In genomic region chr4:113907559-113907958, GRCh38 we compare ENCODE assay signal across 27 cellular contexts.
"Had no signal": no experiment of that assay in that cellular context is flagged by ENCODE, and none has a peak within 500 bp of the region (broad histone marks: within the 10 kb centered on the region; RNA-seq: fewer than 3 reads in every experiment).

No MANE protein-coding gene starts in this region.

- H3K27me3 Mint-ChIP-seq: progenitor cell of endocrine pancreas; stimulated activated naive CD8-positive, alpha-beta T cell treated with anti-CD3 and anti-CD28 coated beads, Interleukin-15, Interleukin-2, amounts not matched to agents 100 ng/mL and 50 ng/mL, for 24 hours had no signal

- DNase-seq: occipital lobe; ovary; posterior cingulate gyrus; psoas muscle; right cardiac atrium; right lobe of liver; sigmoid colon; small intestine; stimulated activated CD4-positive, alpha-beta T cell treated with anti-CD3 and anti-CD28 coated beads, Interleukin-15, amount 100 ng/mL, for 24 hours; stimulated activated CD4-positive, alpha-beta T cell treated with anti-CD3 and anti-CD28 coated beads, Interleukin-2, amount 100 ng/mL, for 24 hours; stimulated activated CD4-positive, alpha-beta T cell treated with anti-CD3 and anti-CD28 coated beads, Interleukin-2, amount 100 ng/mL, for 48 hours; stimulated activated CD4-positive, alpha-beta T cell treated with anti-CD3 and anti-CD28 coated beads, Interleukin-4, amount 100 ng/mL, for 24 hours; stimulated activated naive B cell treated with anti-CD40 and anti-IgM and Interleukin-4, amounts not matched to agents 10 μg/mL and 1 μg/mL and 100 μg/mL, for 72 hours; stimulated activated naive CD4-positive, alpha-beta T cell treated with Interleukin-2 at 50 U/mL for 16 hours; stomach; thyroid gland; trophoblast cell; upper lobe of left lung had no signal

- H2AFZ ChIP-seq: neural progenitor cell, parathyroid adenoma had no signal

- H3K9me3 Mint-ChIP-seq: nephron, neural progenitor cell had no signal

- H3K27me3 ChIP-seq: neural progenitor cell, ovary, right lobe of liver, sigmoid colon, stomach, thyroid gland, tibial nerve, upper lobe of left lung, vagina had no signal

- H3K27ac Mint-ChIP-seq: nephron; neural progenitor cell; progenitor cell of endocrine pancreas; stimulated activated effector memory CD8-positive, alpha-beta T cell treated with anti-CD3 and anti-CD28 coated beads, Interleukin-12 subunit alpha, Interleukin-12 subunit beta, amount 100 ng/mL, for 72 hours; stimulated activated naive B cell treated with anti-CD40 and anti-IgM and Interleukin-4, amounts not matched to agents 10 μg/mL and 1 μg/mL and 100 μg/mL, for 72 hours; stimulated activated naive CD8-positive, alpha-beta T cell treated with anti-CD3 and anti-CD28 coated beads, Interleukin-15, Interleukin-2, amounts not matched to agents 100 ng/mL and 50 ng/mL, for 24 hours had no signal

- H3K36me3 ChIP-seq: neural progenitor cell, ovary, right lobe of liver, thoracic aorta, thyroid gland, vagina had no signal

- H3K4me1 Mint-ChIP-seq: nephron, neural progenitor cell had no signal

- H3K4me1 ChIP-seq: neural progenitor cell, parathyroid adenoma, psoas muscle, sigmoid colon, thyroid gland, tibial nerve, upper lobe of left lung, vagina had no signal

- H3K4me2 ChIP-seq: neural progenitor cell had no signal

- H3K4me3 Mint-ChIP-seq: nephron; neural progenitor cell; stimulated activated effector memory CD8-positive, alpha-beta T cell treated with anti-CD3 and anti-CD28 coated beads, Interleukin-12 subunit alpha, Interleukin-12 subunit beta, amount 100 ng/mL, for 72 hours; stimulated activated naive B cell treated with anti-CD40 and anti-IgM and Interleukin-4, amounts not matched to agents 10 μg/mL and 1 μg/mL and 100 μg/mL, for 72 hours; stimulated activated naive CD8-positive, alpha-beta T cell treated with anti-CD3 and anti-CD28 coated beads, Interleukin-15, Interleukin-2, amounts not matched to agents 100 ng/mL and 50 ng/mL, for 24 hours had no signal

- H3K9me3 ChIP-seq: ovary, psoas muscle, right lobe of liver, sigmoid colon, stomach, thoracic aorta, thyroid gland, tibial nerve, upper lobe of left lung, vagina had no signal

- H3K4me3 ChIP-seq: neural progenitor cell, ovary, psoas muscle, right lobe of liver, sigmoid colon, stomach, thoracic aorta, thyroid gland, tibial nerve, upper lobe of left lung, vagina had no signal

- H3K9ac ChIP-seq: neural progenitor cell, parathyroid adenoma had no signal

- H3K36me3 Mint-ChIP-seq: neural progenitor cell; stimulated activated effector memory CD8-positive, alpha-beta T cell treated with anti-CD3 and anti-CD28 coated beads, Interleukin-12 subunit alpha, Interleukin-12 subunit beta, amount 100 ng/mL, for 72 hours had no signal

- ATAC-seq: psoas muscle; right cardiac atrium; right lobe of liver; stimulated activated effector memory CD8-positive, alpha-beta T cell treated with anti-CD3 and anti-CD28 coated beads, Interleukin-12 subunit alpha, Interleukin-12 subunit beta, amount 100 ng/mL, for 72 hours; stimulated activated naive B cell treated with anti-CD40 and anti-IgM and Interleukin-4, amounts not matched to agents 10 μg/mL and 1 μg/mL and 100 μg/mL, for 72 hours had no signal

- H3K79me2 ChIP-seq: parathyroid adenoma had no signal

- H3K27ac ChIP-seq: neural progenitor cell, ovary, parathyroid adenoma, psoas muscle, right lobe of liver, sigmoid colon, stomach, thoracic aorta, thyroid gland, tibial nerve, upper lobe of left lung, vagina had no signal
